ENCODE assay signal across 10 cellular contexts in genomic region chr5:146213210-146213838, GRCh38. TPM values are rescaled to one million over a fixed set of nuclear protein-coding genes. Genes with fewer than 3 reads are reported as not detected.
DNase-seq lines count a peak whose midpoint lies in the region; ATAC-seq and TF ChIP-seq lines count a peak whose summit lies in the region.
"Had no signal": no experiment of that assay in that cellular context is flagged by ENCODE, and none has a peak within 500 bp of the region (broad histone marks: within the 10 kb centered on the region; RNA-seq: fewer than 3 reads in every experiment).

No MANE protein-coding gene starts in this region.

- H3K4me1 ChIP-seq in RWPE2 (ENCODE audit: insufficient read depth, poor library complexity, severe bottlenecking) (peaks cover 17% of the 10 kb centered on the region), gastrocnemius medialis (peaks cover 37 to 47% of the 10 kb centered on the region in 2 donors)

- no peak for TF ChIP-seq POLR2A in gastrocnemius medialis (IDR thresholded peaks at IDR 0.05)

- TF ChIP-seq CTCF in RWPE2 (IDR thresholded peaks at IDR 0.05; ENCODE audit: poor library complexity, severe bottlenecking) (no peak), gastrocnemius medialis (IDR thresholded peaks at IDR 0.05 in 4 of 5, conservative IDR thresholded peaks at IDR 0.05 in 1 of 5) (no peak)

- ATAC-seq in RWPE2 (ENCODE audit: low read depth) (peak; percentile 70), gastrocnemius medialis (no peak), GM18858 (IDR thresholded peaks at IDR 0.05; ENCODE audit: unreplicated experiment) (no peak)
- ATAC-seq: left ventricle myocardium superior had no signal

- intact Hi-C loops in gastrocnemius medialis (cut with DNase I; ENCODE audit: low total_unique reads): no loop called here

- in situ Hi-C loops in gastrocnemius medialis (cut with MboI; ENCODE audit: low sequenced_read_pairs in 4 of 4): no loop called here

- no peaks in the 10 kb centered on the region for H3K27me3 ChIP-seq in RWPE2 (ENCODE audit: insufficient read depth, poor library complexity, severe bottlenecking)
- H3K27me3 ChIP-seq in gastrocnemius medialis: no peaks in the 10 kb centered on the region
- H3K27me3 ChIP-seq: vagina had no signal

- DNase-seq in DMS53 (lab: John Stamatoyannopoulos, UW) (peak; percentile 63), NAMALWA (ENCODE audit: low spot score) (peak; percentile 44), RWPE2 (ENCODE audit: low spot score) (no peak), glomerular visceral epithelial cell (ENCODE audit: extremely low spot score) (peak; percentile 55), gastrocnemius medialis (no peak), GDM1 (lab: John Stamatoyannopoulos, UW) (no peak), dedifferentiated amniotic fluid mesenchymal stem cell (ENCODE audit: extremely low spot score) (no peak)
- DNase-seq: left ventricle myocardium superior had no signal

- H3K9me3 ChIP-seq in RWPE2 (ENCODE audit: severe bottlenecking): no peaks in the 10 kb centered on the region
- H3K9me3 ChIP-seq in gastrocnemius medialis: no peaks in the 10 kb centered on the region
- H3K9me3 ChIP-seq: vagina had no signal

- H3K27ac ChIP-seq in RWPE2 (ENCODE audit: poor library complexity, severe bottlenecking): no peak overlapping the region
- H3K27ac ChIP-seq in gastrocnemius medialis: no peak overlapping the region
- H3K27ac ChIP-seq: vagina had no signal

- no peak overlapping the region for H3K4me3 ChIP-seq in RWPE2 (ENCODE audit: severe bottlenecking)
- H3K4me3 ChIP-seq in gastrocnemius medialis: no peak overlapping the region
- H3K4me3 ChIP-seq: vagina had no signal

- H3K36me3 ChIP-seq in RWPE2 (ENCODE audit: low read depth) (peaks cover 12% of the 10 kb centered on the region), gastrocnemius medialis (no peaks in the 10 kb centered on the region)
- H3K36me3 ChIP-seq: vagina had no signal

RNA-seq across cellular contexts. Expression of gene RBM27, which starts 9.9 kb away (rescaled TPM):
- 10 to 100 TPM; 13.4 to 15.4 (median 13.9) TPM for total RNA-seq in gastrocnemius medialis

RNA-seq across cellular contexts. Expression of gene LARS1, which starts 30.9 kb away (rescaled TPM):
- 10 to 100 TPM; 77.0 to 83.1 (median 81.9) TPM for total RNA-seq in gastrocnemius medialis

Comparison
In these comparisons a context has a peak if more than half of its experiments do, and no peak if none do; other contexts are left out.
1. DNase-seq: peak in DMS53 (single experiment), NAMALWA (single experiment) and glomerular visceral epithelial cell (single experiment); none in RWPE2 (single experiment), gastrocnemius medialis (0 of 2), GDM1 (single experiment) and dedifferentiated amniotic fluid mesenchymal stem cell (single experiment).